8 cellular contexts compared by ENCODE assay signal in the genomic region with DNA sequence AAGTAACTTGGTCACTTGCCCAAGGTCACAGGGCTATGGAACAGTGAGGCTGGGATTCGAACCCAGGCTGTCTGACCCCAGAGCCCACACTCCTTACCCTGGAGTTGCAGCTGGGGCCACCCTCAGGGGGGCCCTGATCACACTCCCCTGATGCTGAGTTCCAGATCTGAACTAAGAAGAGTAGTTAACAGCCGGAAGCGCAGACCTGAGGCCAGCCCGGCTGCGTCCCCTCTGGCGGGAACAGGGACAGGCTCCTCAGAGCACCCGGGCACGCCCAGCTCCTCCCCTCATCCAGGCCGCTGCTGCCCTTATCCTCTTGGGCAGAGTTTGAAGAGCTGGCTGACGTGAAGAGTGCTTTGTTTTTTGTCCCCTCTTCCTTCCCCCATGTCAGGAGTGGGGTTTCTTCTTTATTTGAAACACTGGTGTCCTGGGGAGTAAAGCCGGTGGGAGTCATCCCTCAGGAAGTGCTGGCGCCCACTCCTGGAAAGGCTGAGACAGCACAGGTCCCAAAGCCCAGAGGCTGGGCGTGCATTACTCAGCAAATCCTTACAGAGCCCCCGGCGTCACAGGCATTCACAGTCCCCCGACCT. TPM values are rescaled to one million over a fixed set of nuclear protein-coding genes. Genes with fewer than 3 reads are reported as not detected.
A peak's percentile ranks its signal among the peaks of the same experiment; 100 is the strongest.
DNase-seq lines count a peak whose midpoint lies in the region; ATAC-seq and TF ChIP-seq lines count a peak whose summit lies in the region.

No MANE protein-coding gene starts in this region.

- peak overlapping the region; percentile 5 for H2BK5ac ChIP-seq in trophoblast cell (ENCODE audit: low read depth, low read length, poor library complexity)

- no peak overlapping the region for H3K23ac ChIP-seq in trophoblast cell (ENCODE audit: low read length)

- peak; percentile 12 to 65 (median 40) for TF ChIP-seq CTCF in heart left ventricle (IDR thresholded peaks at IDR 0.05)

- H3K9me3 Mint-ChIP-seq in activated naive CD4-positive, alpha-beta T cell treated with anti-CD3 and anti-CD28 coated beads, Interleukin-2, amount 50 U/mL, for 72 hours: no peaks in the 10 kb centered on the region

- H3K27ac ChIP-seq in heart left ventricle (peak overlapping the region in 11 of 12 donors; percentile 68 to 97 (median 81)), trophoblast cell (ENCODE audit: low read depth, low read length) (peak overlapping the region; percentile 80)

- H3K36me3 ChIP-seq in heart left ventricle (peaks cover 0 to 53% (median 17%) of the 10 kb centered on the region in 9 donors), trophoblast cell (ENCODE audit: control insufficient read depth in 1 of 2, insufficient read depth in 2 of 2, low read length in 2 of 2) (peaks cover 22 to 27% of the 10 kb centered on the region in 2 experiments)

- ATAC-seq in HG03196 (IDR thresholded peaks at IDR 0.05; ENCODE audit: unreplicated experiment) (peak; percentile 14), heart left ventricle (peak; percentile 17 to 60 (median 45)), GM21619 (IDR thresholded peaks at IDR 0.05; ENCODE audit: unreplicated experiment) (no peak), HG03097 (IDR thresholded peaks at IDR 0.05; ENCODE audit: low FRiP score, unreplicated experiment) (no peak)
- ATAC-seq in activated naive CD4-positive, alpha-beta T cell treated with anti-CD3 and anti-CD28 coated beads, Interleukin-2, amount 50 U/mL, for 72 hours: peak in 1 of 2 donors; percentile 34

- peak overlapping the region; percentile 0 for H2BK12ac ChIP-seq in trophoblast cell (ENCODE audit: low read length)

- peak overlapping the region; percentile 88 for H3K14ac ChIP-seq in trophoblast cell (ENCODE audit: low read length)

- H3K4me2 ChIP-seq in trophoblast cell (ENCODE audit: low read length): peak overlapping the region; percentile 73

- H3K27ac Mint-ChIP-seq in activated naive CD4-positive, alpha-beta T cell treated with anti-CD3 and anti-CD28 coated beads, Interleukin-2, amount 50 U/mL, for 72 hours: peak overlapping the region; percentile 98 to 99

- H3K9me3 ChIP-seq in heart left ventricle: no peaks in the 10 kb centered on the region
- H3K9me3 ChIP-seq in trophoblast cell (ENCODE audit: insufficient read depth, low read depth, low read length): peaks cover 2% of the 10 kb centered on the region

- peaks cover 45 to 51% of the 10 kb centered on the region in 2 donors for H3K36me3 Mint-ChIP-seq in activated naive CD4-positive, alpha-beta T cell treated with anti-CD3 and anti-CD28 coated beads, Interleukin-2, amount 50 U/mL, for 72 hours

- peak overlapping the region; percentile 21 for H2AK5ac ChIP-seq in trophoblast cell (ENCODE audit: low read length)

- WGBS in heart left ventricle, 4 donors: 10 to 17% (median 13%) methylated on average over 15 to 16 of the region's 16 CpGs
- WGBS in trophoblast cell (ENCODE audit: extremely low coverage, insufficient coverage, insufficient read length): no CpG with 5 or more reads among the region's 16 CpGs

- H3K4me3 ChIP-seq in heart left ventricle: peak overlapping the region in 9 of 12 donors; percentile 3 to 46 (median 32)
- no peak overlapping the region for H3K4me3 ChIP-seq in trophoblast cell (ENCODE audit: low read depth, low read length)

- peak overlapping the region; percentile 87 for H4K8ac ChIP-seq in trophoblast cell (ENCODE audit: low read depth, low read length)

- no peaks in the 10 kb centered on the region for H3K27me3 ChIP-seq in heart left ventricle
- H3K27me3 ChIP-seq in trophoblast cell (ENCODE audit: insufficient read depth, low read length): no peaks in the 10 kb centered on the region

- intact Hi-C loops in heart left ventricle (cut with DNase I): loop anchor here in 6 of 10 donors (1.0 to 10.0 kb wide), 7 partner anchors 17 to 133 kb away; partner anchors contain the start of genes C12orf57 (in 2 of the 6), C1R (in 2 of the 6), SPSB2 (in 1 of the 6) and TPI1 (in 1 of the 6)

- TF ChIP-seq POLR2A in heart left ventricle (IDR thresholded peaks at IDR 0.05): peak in 1 of 2 donors; percentile 12

- H3K4me1 ChIP-seq in heart left ventricle (peaks cover 2 to 71% (median 41%) of the 10 kb centered on the region in 12 donors), trophoblast cell (ENCODE audit: control insufficient read depth in 1 of 2, insufficient read depth in 2 of 2, low read length in 2 of 2) (peaks cover 10 to 22% of the 10 kb centered on the region in 2 experiments)

- H3K79me1 ChIP-seq in trophoblast cell (ENCODE audit: low read length): peaks cover 26% of the 10 kb centered on the region

- no peak overlapping the region for H3K4ac ChIP-seq in trophoblast cell (ENCODE audit: low read depth, low read length)

- H2AFZ ChIP-seq in trophoblast cell (ENCODE audit: insufficient read depth, low read length, poor library complexity): peak overlapping the region; percentile 31

- peak overlapping the region; percentile 99 for H4K91ac ChIP-seq in trophoblast cell (ENCODE audit: low read depth, low read length)

- DNase-seq in DMS153 treated with DMSO at 0.1 percent for 48 hours (lab: John Stamatoyannopoulos, UW; ENCODE audit: unreplicated experiment) (peak; percentile 78), NCI-H82 (lab: John Stamatoyannopoulos, UW) (peak; percentile 96), heart left ventricle (peak; percentile 61 to 81 (median 72)), trophoblast cell (peak; percentile 69 to 70)
- DNase-seq in activated naive CD4-positive, alpha-beta T cell treated with anti-CD3 and anti-CD28 coated beads, Interleukin-2, amount 50 U/mL, for 72 hours (ENCODE audit: low spot score in 2 of 2): peak in 1 of 2 donors; percentile 72

- no peak overlapping the region for H3K9ac ChIP-seq in trophoblast cell (ENCODE audit: low read length)

- peak overlapping the region; percentile 88 for H4K12ac ChIP-seq in trophoblast cell (ENCODE audit: low read depth, low read length)

- peaks cover 19% of the 10 kb centered on the region for H3K79me2 ChIP-seq in trophoblast cell (ENCODE audit: control insufficient read depth, insufficient read depth, low read length, poor library complexity)

- peak overlapping the region; percentile 58 for H2BK120ac ChIP-seq in trophoblast cell (ENCODE audit: insufficient read depth, low read length, poor library complexity)

- H3K18ac ChIP-seq in trophoblast cell (ENCODE audit: low read length): peak overlapping the region; percentile 37

RNA-seq across cellular contexts. Expression of gene PHB2, which starts 8.7 kb away (rescaled TPM):
- total RNA-seq in activated naive CD4-positive, alpha-beta T cell treated with anti-CD3 and anti-CD28 coated beads, Interleukin-2, amount 50 U/mL, for 72 hours: 100 to 1,000 TPM; 387 to 423 TPM
- 100 to 1,000 TPM; 128 to 189 (median 152) TPM for total RNA-seq in heart left ventricle
- polyA plus RNA-seq in heart left ventricle: 100 to 1,000 TPM; 112 to 192 TPM
- 259 and 271 TPM in 2 replicates for polyA plus RNA-seq in trophoblast cell (2013)

RNA-seq across cellular contexts. Expression of gene EMG1, which starts 8.9 kb away (rescaled TPM):
- total RNA-seq in activated naive CD4-positive, alpha-beta T cell treated with anti-CD3 and anti-CD28 coated beads, Interleukin-2, amount 50 U/mL, for 72 hours: 10 to 100 TPM; 69.0 to 76.3 TPM
- total RNA-seq in heart left ventricle: 10 to 100 TPM; 24.2 to 43.1 (median 35.9) TPM
- 10 to 100 TPM; 23.0 to 38.2 TPM for polyA plus RNA-seq in heart left ventricle
- polyA plus RNA-seq in trophoblast cell (2013): 38.4 and 42.9 TPM in 2 replicates

RNA-seq across cellular contexts. Expression of gene PTPN6, which starts 10.6 kb away (rescaled TPM):
- 100 to 1,000 TPM; 320 to 609 TPM for total RNA-seq in activated naive CD4-positive, alpha-beta T cell treated with anti-CD3 and anti-CD28 coated beads, Interleukin-2, amount 50 U/mL, for 72 hours
- 10 to 100 TPM in 2 of 9 donors, 1 to 10 TPM in 7; 3.5 to 63.2 (median 5.9) TPM for total RNA-seq in heart left ventricle
- 1 to 10 TPM; 6.6 to 6.7 TPM for polyA plus RNA-seq in heart left ventricle
- polyA plus RNA-seq in trophoblast cell (2013): 19.7 and 21.5 TPM in 2 replicates

RNA-seq across cellular contexts. Expression of gene C12orf57, which starts 18.0 kb away (rescaled TPM):
- 100 to 1,000 TPM; 229 to 609 TPM for total RNA-seq in activated naive CD4-positive, alpha-beta T cell treated with anti-CD3 and anti-CD28 coated beads, Interleukin-2, amount 50 U/mL, for 72 hours
- total RNA-seq in heart left ventricle: 100 to 1,000 TPM; 108 to 394 (median 167) TPM
- 100 to 1,000 TPM; 258 to 460 TPM for polyA plus RNA-seq in heart left ventricle
- 141 and 142 TPM in 2 replicates for polyA plus RNA-seq in trophoblast cell (2013)

RNA-seq across cellular contexts. Expression of gene RNU7-1, which starts 18.2 kb away (rescaled TPM):
- not detected for total RNA-seq in activated naive CD4-positive, alpha-beta T cell treated with anti-CD3 and anti-CD28 coated beads, Interleukin-2, amount 50 U/mL, for 72 hours
- not detected for total RNA-seq in heart left ventricle
- not detected for polyA plus RNA-seq in heart left ventricle
- not detected in 2 replicates for polyA plus RNA-seq in trophoblast cell (2013)

Comparison
In these comparisons a context has a peak if more than half of its experiments do, and no peak if none do; other contexts are left out.
1. ATAC-seq: peak in HG03196 (single experiment) and heart left ventricle (4 of 4); none in GM21619 (single experiment) and HG03097 (single experiment).
2. RNA of gene PTPN6, which starts 10.6 kb away (total RNA-seq): 320 to 609 TPM in activated naive CD4-positive, alpha-beta T cell treated with anti-CD3 and anti-CD28 coated beads, Interleukin-2, amount 50 U/mL, for 72 hours; 3.5 to 63.2 TPM in heart left ventricle; every median in the first group is over 4 times any median in the second.